In genomic region chr1:109997204-109997866, GRCh38 we compare ENCODE assay signal across 24 cellular contexts. TPM values are rescaled to one million over a fixed set of nuclear protein-coding genes. Genes with fewer than 3 reads are reported as not detected.
DNase-seq lines count a peak whose midpoint lies in the region; ATAC-seq and TF ChIP-seq lines count a peak whose summit lies in the region.
"Had no signal": no experiment of that assay in that cellular context is flagged by ENCODE, and none has a peak within 500 bp of the region (broad histone marks: within the 10 kb centered on the region; RNA-seq: fewer than 3 reads in every experiment).

No MANE protein-coding gene starts in this region.

- no peak for TF ChIP-seq POLR2A in IMR-90 (IDR thresholded peaks at IDR 0.05; ENCODE audit: low read depth, low read length)

- TF ChIP-seq CTCF in IMR-90 (conservative IDR thresholded peaks at IDR 0.05; ENCODE audit: low read depth, low read length) (no peak), brain (conservative IDR thresholded peaks at IDR 0.05) (no peak), mesothelial cell of epicardium (IDR thresholded peaks at IDR 0.05; ENCODE audit: unreplicated experiment) (no peak)

- H3K27ac Mint-ChIP-seq in brain (peak overlapping the region in 4 of 5 experiments; percentile 43 to 88 (median 56)), mesothelial cell of epicardium (peak overlapping the region; percentile 42)
- H3K27ac Mint-ChIP-seq: activated CD8-positive, alpha-beta T cell treated with anti-CD3 and anti-CD28 coated beads, Interleukin-2, amount 10 ng/mL, durations not matched to agents 7 days and 5 days; activated naive CD8-positive, alpha-beta T cell treated with anti-CD3 and anti-CD28 coated beads, Interleukin-2, amount 50 U/mL, for 24 hours; effector memory CD8-positive, alpha-beta T cell; natural killer cell treated with Interleukin-12 subunit alpha and Interleukin-12 subunit beta and Interleukin-15 and Interleukin-18, amount 100 ng/mL, for 72 hours had no signal

- H3K4me1 Mint-ChIP-seq in brain (peaks cover 60% of the 10 kb centered on the region), mesothelial cell of epicardium (peaks cover 40% of the 10 kb centered on the region)

- 0 out of 2 replicates have a peak overlapping the region, but pooled peaks have one; percentile 34 for H3K14ac ChIP-seq in IMR-90 (replicated peaks; ENCODE audit: low read depth, low read length)

- no peak for ATAC-seq in IMR-90 (ENCODE audit: low read depth)
- ATAC-seq: activated CD8-positive, alpha-beta T cell treated with anti-CD3 and anti-CD28 coated beads, Interleukin-2, amount 10 ng/mL, durations not matched to agents 7 days and 5 days; activated naive CD8-positive, alpha-beta T cell treated with anti-CD3 and anti-CD28 coated beads, Interleukin-2, amount 50 U/mL, for 24 hours; effector memory CD8-positive, alpha-beta T cell; esophagus mucosa; natural killer cell treated with Interleukin-12 subunit alpha and Interleukin-12 subunit beta and Interleukin-15 and Interleukin-18, amount 100 ng/mL, for 72 hours had no signal

- no CpG with 5 or more reads among the region's 7 CpGs for WGBS in IMR-90 (ENCODE audit: extremely low coverage in 2 of 2, insufficient read length in 1 of 2), 2 experiments

- H2BK120ac ChIP-seq in IMR-90 (ENCODE audit: low read depth, low read length), result no peak overlapping the region

- H3K27ac ChIP-seq in IMR-90 (ENCODE audit: insufficient read depth, low read length) (no peak overlapping the region), substantia nigra (ENCODE audit: low read depth, low read length, poor library complexity, severe bottlenecking) (peak overlapping the region; percentile 17)
- H3K27ac ChIP-seq: left ventricle myocardium inferior, vagina had no signal

- H3K27me3 Mint-ChIP-seq in brain, result no peaks in the 10 kb centered on the region
- H3K27me3 Mint-ChIP-seq in mesothelial cell of epicardium (ENCODE audit: low read depth), result no peaks in the 10 kb centered on the region
- H3K27me3 Mint-ChIP-seq: activated naive CD8-positive, alpha-beta T cell treated with anti-CD3 and anti-CD28 coated beads, Interleukin-2, amount 50 U/mL, for 24 hours; CD4-positive, CD25-positive, alpha-beta regulatory T cell; effector memory CD8-positive, alpha-beta T cell; natural killer cell treated with Interleukin-12 subunit alpha and Interleukin-12 subunit beta and Interleukin-15 and Interleukin-18, amount 100 ng/mL, for 72 hours had no signal

- no peak overlapping the region for H4K91ac ChIP-seq in IMR-90 (ENCODE audit: insufficient read depth, low read depth, low read length)

- POLR2A ChIA-PET in IMR-90 (lab: Charles Lee; ENCODE audit: unreplicated experiment), result no interaction called here

- no peak overlapping the region for H3K56ac ChIP-seq in IMR-90 (ENCODE audit: extremely low read depth, insufficient read depth, low read length)

- peaks cover 35 to 80% of the 10 kb centered on the region in 2 experiments for H3K79me1 ChIP-seq in IMR-90 (ENCODE audit: low read depth in 1 of 2, low read length in 2 of 2)

- peaks cover 6% of the 10 kb centered on the region for H3K4me1 ChIP-seq in IMR-90 (ENCODE audit: control insufficient read depth, insufficient read depth, low read length)

- CTCF ChIA-PET in IMR-90 (lab: Yijun Ruan, JAX), result interaction anchor here (0.7 to 2.4 kb wide), 2 partner anchors 13 kb away, joined by 3 to 10 read pairs; partner anchors contain the start of gene AHCYL1

- H3K23ac ChIP-seq in IMR-90 (ENCODE audit: low read depth, low read length), result peak overlapping the region; percentile 64; the same call in 1 of the 2 replicates

- intact Hi-C loops in IMR-90 (cut with micrococcal nuclease), result no loop called here

- BruUV-seq in IMR-90 (replicated peaks; lab: Mats Ljungman, UMichigan), result no TSS peak

- H3K9ac ChIP-seq in IMR-90 (ENCODE audit: low read depth, low read length), result no peak overlapping the region

- no peak for DNase-seq in IMR-90
- no peak for DNase-seq in mesothelial cell of epicardium (ENCODE audit: low spot score in 2 of 2, unreplicated experiment in 2 of 2)
- no peak for DNase-seq in substantia nigra (lab: John Stamatoyannopoulos, UW)
- DNase-seq in NCI-H345 (lab: John Stamatoyannopoulos, UW), result no peak
- no peak for DNase-seq in KBM-7
- no peak for DNase-seq in NCI-H82 treated with DMSO at 0.1 percent for 48 hours (lab: John Stamatoyannopoulos, UW; ENCODE audit: unreplicated experiment)
- DNase-seq: activated CD4-positive, CD25-positive, alpha-beta regulatory T cell treated with anti-CD3 and anti-CD28 coated beads, Interleukin-2, amount 50 U/mL, for 72 hours; activated CD8-positive, alpha-beta T cell treated with anti-CD3 and anti-CD28 coated beads, Interleukin-2, amount 10 ng/mL, durations not matched to agents 7 days and 5 days; activated gamma-delta T cell; activated naive CD8-positive, alpha-beta T cell treated with anti-CD3 and anti-CD28 coated beads, Interleukin-2, amount 50 U/mL, for 24 hours; activated T-cell treated with anti-CD3 and anti-CD28 coated beads for 4 hours; CD4-positive, CD25-positive, alpha-beta regulatory T cell; effector memory CD8-positive, alpha-beta T cell; H7; hypothalamus; left ventricle myocardium inferior; NCI-H1092 treated with DMSO at 0.1 percent for 48 hours; NCI-H2029 treated with DMSO at 0.1 percent for 48 hours; NCI-H226; T-helper 1 cell had no signal

- no peaks in the 10 kb centered on the region for H3K27me3 ChIP-seq in IMR-90 (ENCODE audit: control insufficient read depth, insufficient read depth, low read length)
- H3K27me3 ChIP-seq: vagina had no signal

- no peak overlapping the region for H2BK20ac ChIP-seq in IMR-90 (ENCODE audit: low read depth, low read length)

- H3K36me3 ChIP-seq in IMR-90 (ENCODE audit: control insufficient read depth, insufficient read depth, low read length), result 0 out of 2 replicates have a peak, but pooled peaks cover 3% of the 10 kb centered on the region
- H3K36me3 ChIP-seq: vagina had no signal

- peaks cover 16% of the 10 kb centered on the region for H3K9me1 ChIP-seq in IMR-90 (ENCODE audit: insufficient read depth, low read length)

- H3K9me3 ChIP-seq in IMR-90 (ENCODE audit: control insufficient read depth, insufficient read depth, low read length), result no peaks in the 10 kb centered on the region
- H3K9me3 ChIP-seq: left ventricle myocardium inferior, vagina had no signal

- TF ChIP-seq RAD21 in IMR-90 (IDR thresholded peaks at IDR 0.05; ENCODE audit: low read length), result no peak

- H3K4me3 Mint-ChIP-seq in brain (no peak overlapping the region), mesothelial cell of epicardium (no peak overlapping the region)
- H3K4me3 Mint-ChIP-seq: activated CD8-positive, alpha-beta T cell treated with anti-CD3 and anti-CD28 coated beads, Interleukin-2, amount 10 ng/mL, durations not matched to agents 7 days and 5 days; activated naive CD8-positive, alpha-beta T cell treated with anti-CD3 and anti-CD28 coated beads, Interleukin-2, amount 50 U/mL, for 24 hours; CD4-positive, CD25-positive, alpha-beta regulatory T cell; effector memory CD8-positive, alpha-beta T cell; natural killer cell treated with Interleukin-12 subunit alpha and Interleukin-12 subunit beta and Interleukin-15 and Interleukin-18, amount 100 ng/mL, for 72 hours had no signal

- no peak overlapping the region for H3K4me2 ChIP-seq in IMR-90 (ENCODE audit: low read depth, low read length)

- no peak overlapping the region for H2BK15ac ChIP-seq in IMR-90 (ENCODE audit: low read depth, low read length)

- H3K4me3 ChIP-seq in IMR-90 (ENCODE audit: insufficient read depth, low read depth, low read length), result no peak overlapping the region
- H3K4me3 ChIP-seq: left ventricle myocardium inferior, vagina had no signal

- H2AK5ac ChIP-seq in IMR-90 (ENCODE audit: low read depth, low read length), result no peak overlapping the region

- no peak overlapping the region for H2BK5ac ChIP-seq in IMR-90 (ENCODE audit: low read depth, low read length, poor library complexity, severe bottlenecking)

- no peak overlapping the region for H3K4ac ChIP-seq in IMR-90 (ENCODE audit: low read depth, low read length)

- H2AFZ ChIP-seq in IMR-90 (replicated peaks; ENCODE audit: low read length, poor library complexity), result no peak overlapping the region

- peaks cover 49% of the 10 kb centered on the region for H4K20me1 ChIP-seq in IMR-90 (ENCODE audit: insufficient read depth, low read length)

- H3K36me3 Mint-ChIP-seq in brain (peaks cover 11% of the 10 kb centered on the region), mesothelial cell of epicardium (peaks cover 10% of the 10 kb centered on the region)
- H3K36me3 Mint-ChIP-seq: natural killer cell treated with Interleukin-12 subunit alpha and Interleukin-12 subunit beta and Interleukin-15 and Interleukin-18, amount 100 ng/mL, for 72 hours had no signal

- no peak overlapping the region for H4K5ac ChIP-seq in IMR-90 (ENCODE audit: low read depth, low read length)

- dilution Hi-C loops in IMR-90 (cut with HindIII; ENCODE audit: low sequenced_read_pairs, unreplicated experiment), result no loop called here

- no peaks in the 10 kb centered on the region for H3K9me3 Mint-ChIP-seq in brain
- H3K9me3 Mint-ChIP-seq in mesothelial cell of epicardium, result no peaks in the 10 kb centered on the region
- H3K9me3 Mint-ChIP-seq: activated naive CD8-positive, alpha-beta T cell treated with anti-CD3 and anti-CD28 coated beads, Interleukin-2, amount 50 U/mL, for 24 hours; CD4-positive, CD25-positive, alpha-beta regulatory T cell; effector memory CD8-positive, alpha-beta T cell; natural killer cell treated with Interleukin-12 subunit alpha and Interleukin-12 subunit beta and Interleukin-15 and Interleukin-18, amount 100 ng/mL, for 72 hours had no signal

- no peak overlapping the region for H3K18ac ChIP-seq in IMR-90 (ENCODE audit: low read depth, low read length)

- no peak overlapping the region for H4K8ac ChIP-seq in IMR-90 (ENCODE audit: low read depth in 2 of 2, low read length in 2 of 2)

- in situ Hi-C loops in IMR-90 (cut with MboI; ENCODE audit: low sequenced_read_pairs), result no loop called here
- in situ Hi-C loops in KBM-7 (cut with MboI; ENCODE audit: low pct_unique_long_range_greater_than_20kb, low sequenced_read_pairs), result loop anchor here (25.0 kb wide), 2 partner anchors 360 to 460 kb away; partner anchors contain the start of genes GNAI3 and GPR61

- H2AK9ac ChIP-seq in IMR-90 (replicated peaks; ENCODE audit: low read depth, low read length, poor library complexity), result no peak overlapping the region

RNA-seq across cellular contexts. Expression of gene AHCYL1, which starts 12.8 kb away (rescaled TPM):
- 73.9 and 76.0 TPM in 2 replicates for total RNA-seq in IMR-90 (2012; rRNA removed)
- 63.9 and 75.1 TPM in 2 replicates for polyA plus RNA-seq in IMR-90 (2012; rRNA removed)
- 25.3 and 33.6 TPM in 2 replicates for polyA plus RNA-seq in IMR-90 (2012; cell fraction: cytosol; rRNA removed)
- polyA plus RNA-seq in IMR-90 (2012; cell fraction: nucleus; rRNA removed; ENCODE audit: low replicate concordance), result 45.6 and 132 TPM in 2 replicates
- 164 TPM for polyA plus RNA-seq in brain (ENCODE audit: insufficient read depth, low read depth, low replicate concordance)
- total RNA-seq in mesothelial cell of epicardium, result 98.7 to 102 TPM (median 102 TPM) in 3 replicates

RNA-seq across cellular contexts. Expression of gene STRIP1, which starts 37.1 kb away (rescaled TPM):
- total RNA-seq in IMR-90 (2012; rRNA removed), result 31.4 and 33.5 TPM in 2 replicates
- polyA plus RNA-seq in IMR-90 (2012; rRNA removed), result 28.6 and 30.4 TPM in 2 replicates
- 13.7 and 17.1 TPM in 2 replicates for polyA plus RNA-seq in IMR-90 (2012; cell fraction: cytosol; rRNA removed)
- 82.7 and 95.7 TPM in 2 replicates for polyA plus RNA-seq in IMR-90 (2012; cell fraction: nucleus; rRNA removed; ENCODE audit: low replicate concordance)
- polyA plus RNA-seq in brain (ENCODE audit: insufficient read depth, low read depth, low replicate concordance), result 27.8 TPM
- 93.8 to 99.2 TPM (median 96.0 TPM) in 3 replicates for total RNA-seq in mesothelial cell of epicardium
